Comparison of ENCODE assay signal across 21 cellular contexts in genomic region chr15:42731461-42731860, GRCh38.
"Had no signal": no experiment of that assay in that cellular context is flagged by ENCODE, and none has a peak within 500 bp of the region (broad histone marks: within the 10 kb centered on the region; RNA-seq: fewer than 3 reads in every experiment).

No MANE protein-coding gene starts in this region.

- H3K4me3 Mint-ChIP-seq: activated CD4-positive, alpha-beta memory T cell treated with anti-CD3 and anti-CD28 coated beads for 36 hours; activated CD4-positive, alpha-beta T cell treated with anti-CD3 and anti-CD28 coated beads, Interleukin-2, amount 10 ng/mL, durations not matched to agents 7 days and 5 days; activated naive CD8-positive, alpha-beta T cell treated with anti-CD3 and anti-CD28 coated beads for 36 hours; activated T-cell treated with anti-CD3 and anti-CD28 coated beads, Interleukin-2, amount 50 U/mL, for 72 hours had no signal

- H3K27ac ChIP-seq: VCaP had no signal

- H3K9me3 Mint-ChIP-seq: activated CD4-positive, alpha-beta memory T cell treated with anti-CD3 and anti-CD28 coated beads for 36 hours; activated CD4-positive, alpha-beta T cell treated with anti-CD3 and anti-CD28 coated beads, Interleukin-2, amount 10 ng/mL, durations not matched to agents 7 days and 5 days; activated naive CD4-positive, alpha-beta T cell treated with anti-CD3 and anti-CD28 coated beads, Interleukin-2, amount 10 ng/mL, durations not matched to agents 7 days and 5 days; activated naive CD8-positive, alpha-beta T cell treated with anti-CD3 and anti-CD28 coated beads for 36 hours; activated T-cell treated with anti-CD3 and anti-CD28 coated beads, Interleukin-2, amount 50 U/mL, for 72 hours; activated T-helper 2 cell treated with anti-CD3 and anti-CD28 coated beads, Interferon-gamma antibody, Interleukin-2, Interleukin-4, amounts not matched to agents 10 μg/mL and 5 μg/mL and 100 μg/mL, durations not matched to agents 14 hours and 24 hours and 36 hours had no signal

- FAIRE-seq: RCC 7860 had no signal

- DNase-seq: activated CD4-positive, alpha-beta memory T cell treated with anti-CD3 and anti-CD28 coated beads for 36 hours; activated CD4-positive, alpha-beta T cell treated with anti-CD3 and anti-CD28 coated beads, Interleukin-2, amount 10 ng/mL, durations not matched to agents 7 days and 5 days; activated CD4-positive, CD25-positive, alpha-beta regulatory T cell; activated CD8-positive, alpha-beta memory T cell treated with anti-CD3 and anti-CD28 coated beads for 24 hours; activated gamma-delta T cell treated with Interleukin-2 at 50 U/mL for 16 hours; activated naive CD4-positive, alpha-beta T cell treated with anti-CD3 and anti-CD28 coated beads, Interleukin-2, amount 10 ng/mL, durations not matched to agents 7 days and 5 days; activated naive CD8-positive, alpha-beta T cell treated with anti-CD3 and anti-CD28 coated beads for 36 hours; activated T-cell treated with anti-CD3 and anti-CD28 coated beads, Interleukin-2, amount 50 U/mL, for 72 hours; KG1; NCI-H1048; NCI-H146; NCI-H187 treated with DMSO at 0.1 percent for 48 hours; NCI-H2081 treated with DMSO at 0.1 percent for 48 hours; NCI-H446; NCI-H524; PC-3; SIG-M5; T-helper 1 cell had no signal

- H3K27me3 Mint-ChIP-seq: activated CD4-positive, alpha-beta memory T cell treated with anti-CD3 and anti-CD28 coated beads for 36 hours; activated CD4-positive, alpha-beta T cell treated with anti-CD3 and anti-CD28 coated beads, Interleukin-2, amount 10 ng/mL, durations not matched to agents 7 days and 5 days; activated naive CD4-positive, alpha-beta T cell treated with anti-CD3 and anti-CD28 coated beads, Interleukin-2, amount 10 ng/mL, durations not matched to agents 7 days and 5 days; activated naive CD8-positive, alpha-beta T cell treated with anti-CD3 and anti-CD28 coated beads for 36 hours had no signal

- ATAC-seq: activated T-cell treated with anti-CD3 and anti-CD28 coated beads, Interleukin-2, amount 50 U/mL, for 72 hours; PC-3 had no signal

- H3K27ac Mint-ChIP-seq: activated CD4-positive, alpha-beta memory T cell treated with anti-CD3 and anti-CD28 coated beads for 36 hours; activated CD4-positive, alpha-beta T cell treated with anti-CD3 and anti-CD28 coated beads, Interleukin-2, amount 10 ng/mL, durations not matched to agents 7 days and 5 days; activated naive CD8-positive, alpha-beta T cell treated with anti-CD3 and anti-CD28 coated beads for 36 hours; activated T-cell treated with anti-CD3 and anti-CD28 coated beads, Interleukin-2, amount 50 U/mL, for 72 hours; activated T-helper 2 cell treated with anti-CD3 and anti-CD28 coated beads, Interferon-gamma antibody, Interleukin-2, Interleukin-4, amounts not matched to agents 10 μg/mL and 5 μg/mL and 100 μg/mL, durations not matched to agents 14 hours and 24 hours and 36 hours had no signal
